Comparison of ENCODE assay signal across 22 cellular contexts in the genomic region with DNA sequence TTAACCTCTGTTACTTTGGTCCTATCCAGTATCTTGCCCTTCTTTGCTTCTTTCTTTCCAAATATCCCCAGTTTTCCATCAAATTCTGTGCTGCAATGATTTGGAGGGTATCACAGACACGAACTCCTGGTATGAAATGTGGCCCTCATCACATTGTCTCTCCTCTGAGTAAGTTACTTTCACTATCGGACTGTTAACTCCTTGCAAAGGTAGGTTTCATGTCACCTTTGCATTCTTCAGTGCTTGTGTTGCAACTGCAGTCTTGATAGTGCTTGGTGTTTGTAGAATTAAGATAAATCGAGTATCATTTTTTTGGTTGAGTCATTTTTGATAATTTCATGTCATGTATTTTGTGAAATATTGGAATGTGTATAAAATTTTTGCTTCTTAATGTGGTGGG.
DNase-seq lines count a peak whose midpoint lies in the region; ATAC-seq, FAIRE-seq and TF ChIP-seq lines count a peak whose summit lies in the region.
"Had no signal": no experiment of that assay in that cellular context is flagged by ENCODE, and none has a peak within 500 bp of the region (broad histone marks: within the 10 kb centered on the region; RNA-seq: fewer than 3 reads in every experiment).

No MANE protein-coding gene starts in this region.

- peak; percentile 14 for FAIRE-seq in colon (lab: Jason Lieb, UNC)
- FAIRE-seq: A204.1, D721Med had no signal

- no peak overlapping the region for H2AFZ ChIP-seq in KMS-11 (ENCODE audit: low read depth)
- H2AFZ ChIP-seq: GM23248 had no signal

- peaks cover 46% of the 10 kb centered on the region for H3K4me1 ChIP-seq in KMS-11 (ENCODE audit: low read depth, poor library complexity, severe bottlenecking)

- peaks cover 9% of the 10 kb centered on the region for H3K4me1 Mint-ChIP-seq in type B pancreatic cell (ENCODE audit: unreplicated experiment)
- H3K4me1 Mint-ChIP-seq: CD4-positive, CD25-positive, alpha-beta regulatory T cell; IgD-negative memory B cell had no signal

- H3K27ac Mint-ChIP-seq in type B pancreatic cell = peak overlapping the region; percentile 21
- H3K27ac Mint-ChIP-seq: IgD-negative memory B cell had no signal

- no peaks in the 10 kb centered on the region for H3K36me3 Mint-ChIP-seq in type B pancreatic cell
- H3K36me3 Mint-ChIP-seq: CD4-positive, CD25-positive, alpha-beta regulatory T cell; IgD-negative memory B cell had no signal

- no peaks in the 10 kb centered on the region for H3K27me3 ChIP-seq in KMS-11 (ENCODE audit: insufficient read depth, low read depth)
- H3K27me3 ChIP-seq: BLaER1 had no signal

- H3K4me3 Mint-ChIP-seq in type B pancreatic cell = no peak overlapping the region
- H3K4me3 Mint-ChIP-seq: CD4-positive, CD25-positive, alpha-beta regulatory T cell; IgD-negative memory B cell had no signal

- no peak overlapping the region for H3K4me3 ChIP-seq in KMS-11 (IDR thresholded peaks at IDR 0.05; ENCODE audit: insufficient read depth, low read depth, low read length)
- H3K4me3 ChIP-seq: BLaER1, GM23248, HAP-1 had no signal

- intact Hi-C loops in left colon (cut with DNase I, micrococcal nuclease) = no loop called here

- H3K27ac ChIP-seq in KMS-11 = no peak overlapping the region
- H3K27ac ChIP-seq: BLaER1, GM23248 had no signal

- no peaks in the 10 kb centered on the region for H3K79me2 ChIP-seq in KMS-11 (ENCODE audit: insufficient read depth, low read depth)

- H3K9ac ChIP-seq in KMS-11 = no peak overlapping the region
- H3K9ac ChIP-seq: BLaER1, GM23248 had no signal

- H4K20me1 ChIP-seq in KMS-11 (ENCODE audit: insufficient read depth) = no peaks in the 10 kb centered on the region
- H4K20me1 ChIP-seq: BLaER1 had no signal

- peak; percentile 31 for ATAC-seq in left colon
- ATAC-seq in activated CD4-positive, CD25-positive, alpha-beta regulatory T cell treated with anti-CD3 and anti-CD28 coated beads, Interleukin-2, amount 50 U/mL, for 24 hours = no peak
- ATAC-seq: Panc1 had no signal

- H3K36me3 ChIP-seq in KMS-11 (ENCODE audit: insufficient read depth) = no peaks in the 10 kb centered on the region
- H3K36me3 ChIP-seq: BLaER1, HAP-1 had no signal

- no peak for TF ChIP-seq CTCF in KMS-11 (conservative IDR thresholded peaks at IDR 0.05; ENCODE audit: low read depth, low read length)
- TF ChIP-seq CTCF in type B pancreatic cell (conservative IDR thresholded peaks at IDR 0.05) = no peak

- H3K9me3 Mint-ChIP-seq in type B pancreatic cell = no peaks in the 10 kb centered on the region

- peak overlapping the region; percentile 35; the same call in 1 of the 2 replicates for H3K4me2 ChIP-seq in KMS-11
- H3K4me2 ChIP-seq: BLaER1 had no signal

- DNase-seq in left colon (no peak), type B pancreatic cell (ENCODE audit: extremely low spot score, unreplicated experiment) (no peak), iPS-NIHi7 (ENCODE audit: extremely low spot score) (no peak), activated T-cell treated with anti-CD3 and anti-CD28 coated beads for 4 hours (no peak), OCI-M1 (lab: John Stamatoyannopoulos, UW) (no peak)
- DNase-seq: CD4-positive, CD25-positive, alpha-beta regulatory T cell; GM23248; NCI-H1105; NCI-H1436 treated with DMSO at 0.1 percent for 48 hours; NCI-H187 treated with DMSO at 0.1 percent for 48 hours; NCI-H524 treated with DMSO at 0.1 percent for 48 hours; NCI-H774; SHP77 treated with DMSO at 0.1 percent for 48 hours had no signal

- H3K27me3 Mint-ChIP-seq in type B pancreatic cell = no peaks in the 10 kb centered on the region
- H3K27me3 Mint-ChIP-seq: CD4-positive, CD25-positive, alpha-beta regulatory T cell had no signal
